ENCODE assay signal across 6 cellular contexts in the genomic region with DNA sequence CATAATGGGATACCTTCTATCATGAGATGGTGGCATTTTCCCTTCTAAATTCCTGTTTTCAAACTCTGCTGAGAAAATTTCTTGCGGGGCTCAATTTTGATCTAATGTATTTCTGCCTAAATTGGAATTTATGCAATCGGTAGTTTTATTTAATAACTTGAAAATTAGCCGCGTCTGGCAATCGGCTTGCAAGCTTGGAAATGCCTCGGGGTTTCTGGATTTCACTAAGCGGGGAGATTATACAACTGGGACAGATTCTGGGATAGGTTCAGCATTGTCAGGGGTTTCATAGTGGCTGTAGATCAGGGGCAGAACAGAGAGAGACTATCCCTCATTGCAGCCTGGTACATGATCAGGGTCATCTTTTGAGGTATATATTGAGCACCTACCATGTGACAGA. TPM values are rescaled to one million over a fixed set of nuclear protein-coding genes. Genes with fewer than 3 reads are reported as not detected.
"Had no signal": no experiment of that assay in that cellular context is flagged by ENCODE, and none has a peak within 500 bp of the region (broad histone marks: within the 10 kb centered on the region; RNA-seq: fewer than 3 reads in every experiment).

No MANE protein-coding gene starts in this region.

- H2AFZ ChIP-seq: GM23248 had no signal

- H3K27ac ChIP-seq: GM23248 had no signal

- H3K4me3 Mint-ChIP-seq: H9 had no signal

- H3K27ac Mint-ChIP-seq: H9 had no signal

- H3K4me3 ChIP-seq: GM23248 had no signal

- H3K9ac ChIP-seq: GM23248 had no signal

- DNase-seq: GM23248, H9, HCEC 1CT, IMR-90 had no signal

RNA-seq across cellular contexts. Expression of a gene that starts 8.6 kb away (rescaled TPM):
- total RNA-seq: GM23248, H1, HT-29, IMR-90 had no signal
- polyA plus RNA-seq: GM23248, IMR-90 had no signal
